Comparison of ENCODE assay signal across 8 cellular contexts in the genomic region with DNA sequence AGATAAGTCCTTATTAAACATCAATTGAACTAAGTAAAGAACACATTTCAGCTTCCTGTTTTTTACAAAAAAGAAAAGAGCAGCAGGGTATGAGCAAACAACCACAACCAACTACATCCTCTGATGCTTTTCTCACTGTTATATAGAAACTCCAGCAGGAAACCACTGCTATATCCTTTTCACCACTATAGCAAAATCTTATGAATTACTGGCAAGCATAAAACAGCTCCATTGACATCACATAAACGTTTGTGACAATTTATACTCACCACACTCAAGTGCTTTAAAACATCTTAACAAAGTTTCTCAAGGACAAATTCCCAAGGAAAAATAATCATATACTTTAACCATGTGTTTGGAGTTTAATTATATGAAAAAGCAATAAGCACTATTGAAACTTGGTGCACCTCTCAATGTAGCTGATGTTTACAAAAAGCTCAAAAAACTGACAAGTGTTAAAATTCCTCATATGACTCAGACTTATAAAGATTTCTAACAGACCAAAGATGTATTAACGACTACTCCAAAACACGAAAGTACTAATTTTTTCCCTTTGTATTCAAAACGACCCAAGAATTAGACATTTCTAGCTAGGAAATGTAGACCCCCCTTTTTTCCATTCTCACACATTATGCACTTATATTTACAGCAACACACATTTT. TPM values are rescaled to one million over a fixed set of nuclear protein-coding genes. Genes with fewer than 3 reads are reported as not detected.
A peak's percentile ranks its signal among the peaks of the same experiment; 100 is the strongest.
DNase-seq lines count a peak whose midpoint lies in the region; ATAC-seq, FAIRE-seq and TF ChIP-seq lines count a peak whose summit lies in the region.

No MANE protein-coding gene starts in this region.

- TF ChIP-seq CTCF in GM10248 (IDR thresholded peaks at IDR 0.05; ENCODE audit: control extremely low read depth, extremely low read depth, low read depth, missing control alignments) (no peak), GM20000 (IDR thresholded peaks at IDR 0.05; ENCODE audit: extremely low read depth, missing control alignments) (no peak), kidney (IDR thresholded peaks at IDR 0.05; ENCODE audit: borderline replicate concordance, extremely low read depth, insufficient read depth) (no peak)

- FAIRE-seq in colon (lab: Jason Lieb, UNC) (peak; percentile 66), urothelium cell line (lab: Jason Lieb, UNC) (no peak), kidney (lab: Jason Lieb, UNC) (no peak)

- no peak overlapping the region for H3K9ac ChIP-seq in kidney (ENCODE audit: low read length in 2 of 2)

- H3K4me1 ChIP-seq in kidney (ENCODE audit: control insufficient read depth in 1 of 2, insufficient read depth in 1 of 2, low read depth in 1 of 2, low read length in 2 of 2) = peaks cover 26 to 34% of the 10 kb centered on the region in 2 donors

- no peaks in the 10 kb centered on the region for H3K9me3 ChIP-seq in kidney (ENCODE audit: control insufficient read depth in 1 of 2, low read length in 2 of 2)

- CTCF ChIA-PET in GM10248 (lab: Yijun Ruan, JAX) = interaction anchor here (1.0 to 1.3 kb wide), 4 partner anchors 8 to 41 kb away, joined by 3 to 4 read pairs (median 3); no protein-coding TSS in a partner anchor

- intact Hi-C loops in kidney (cut with DNase I) = no loop called here

- no peak overlapping the region for H3K4me3 ChIP-seq in kidney (ENCODE audit: low read length in 2 of 2)

- no peaks in the 10 kb centered on the region for H3K36me3 ChIP-seq in kidney (ENCODE audit: control insufficient read depth in 1 of 2, insufficient read depth in 2 of 2, low read length in 2 of 2)

- POLR2A ChIA-PET in GM10248 (lab: Yijun Ruan, JAX) = no interaction called here

- peak; percentile 10 for DNase-seq in GM10248 (ENCODE audit: extremely low spot score)
- DNase-seq in GM20000 (ENCODE audit: low spot score) = peak; percentile 35
- DNase-seq in urothelium cell line (ENCODE audit: low spot score) = no peak
- no peak for DNase-seq in GM19240 (ENCODE audit: insufficient read length, low spot score)
- DNase-seq in glomerular visceral epithelial cell (ENCODE audit: extremely low spot score) = no peak
- no peak for DNase-seq in kidney

- ATAC-seq in HG03469 (IDR thresholded peaks at IDR 0.05; ENCODE audit: unreplicated experiment) = peak; percentile 80

- H3K27ac ChIP-seq in kidney (ENCODE audit: low read depth in 2 of 2, low read length in 2 of 2) = no peak overlapping the region

RNA-seq across cellular contexts. Expression of a gene that starts 12.9 kb away (rescaled TPM):
- total RNA-seq in kidney = 15.2 TPM
- 2.2 TPM for polyA plus RNA-seq in kidney (ENCODE audit: insufficient read depth, low read depth, low replicate concordance)

Comparison
In these comparisons a context has a peak if more than half of its experiments do, and no peak if none do; other contexts are left out.
1. DNase-seq: peak in GM10248 (single experiment) and GM20000 (single experiment); none in urothelium cell line (single experiment), GM19240 (single experiment), glomerular visceral epithelial cell (single experiment) and kidney (single experiment).